ENCODE assay signal across 19 cellular contexts in the genomic region with DNA sequence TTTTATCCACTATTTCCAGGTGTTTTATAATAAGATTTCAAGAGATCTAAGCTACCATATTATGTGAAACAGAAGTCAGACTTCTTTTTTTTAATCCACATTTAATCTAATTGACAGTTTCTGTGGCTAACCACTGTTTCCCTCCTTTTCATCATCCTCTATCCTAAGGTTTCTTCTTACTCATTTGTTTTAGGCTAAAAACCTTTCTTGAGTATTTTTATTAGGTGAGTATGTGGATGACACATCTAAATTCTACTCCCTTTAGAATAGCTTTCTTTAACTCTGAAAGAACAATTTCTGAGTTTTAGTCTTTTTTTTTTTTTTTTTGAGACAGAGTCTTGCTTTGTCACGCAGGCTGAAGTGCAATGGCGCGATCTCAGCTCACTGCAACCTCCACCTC.
"Had no signal": no experiment of that assay in that cellular context is flagged by ENCODE, and none has a peak within 500 bp of the region (broad histone marks: within the 10 kb centered on the region; RNA-seq: fewer than 3 reads in every experiment).

No MANE protein-coding gene starts in this region.

- H2AFZ ChIP-seq: hepatocyte had no signal

- H3K9ac ChIP-seq: neural progenitor cell had no signal

- H3K79me2 ChIP-seq: hepatocyte had no signal

- H3K4me3 ChIP-seq: dorsolateral prefrontal cortex, hepatocyte, lung, neural progenitor cell, prostate gland, right atrium auricular region, thoracic aorta, tibial nerve, upper lobe of right lung, uterus had no signal

- DNase-seq: dorsolateral prefrontal cortex; effector CD4-positive, alpha-beta T cell; head of caudate nucleus; kidney; naive thymus-derived CD4-positive, alpha-beta T cell; stimulated activated CD4-positive, alpha-beta T cell treated with anti-CD3 and anti-CD28 coated beads, Interleukin-2, amount 100 ng/mL, for 24 hours; stimulated activated CD4-positive, alpha-beta T cell treated with anti-CD3 and anti-CD28 coated beads, Interleukin-4, amount 100 ng/mL, for 4 hours; stimulated activated naive CD8-positive, alpha-beta T cell treated with anti-CD3 and anti-CD28 coated beads, Interleukin-15, Interleukin-2, amounts not matched to agents 100 U/mL and 50 U/mL, for 24 hours; upper lobe of right lung; uterus had no signal

- H3K4me2 ChIP-seq: hepatocyte, neural progenitor cell had no signal

- ATAC-seq: left lobe of liver; naive thymus-derived CD4-positive, alpha-beta T cell; stimulated activated memory B cell treated with anti-CD40 and anti-IgM and Interleukin-4, amounts not matched to agents 10 μg/mL and 1 μg/mL and 100 μg/mL, for 72 hours; stimulated activated naive CD8-positive, alpha-beta T cell treated with anti-CD3 and anti-CD28 coated beads, Interleukin-15, Interleukin-2, amounts not matched to agents 100 U/mL and 50 U/mL, for 24 hours had no signal

- H3K4me1 ChIP-seq: prostate gland, right atrium auricular region, tibial nerve, upper lobe of right lung, uterus had no signal

- H3K36me3 ChIP-seq: neural progenitor cell, prostate gland, right atrium auricular region, thoracic aorta, tibial nerve, upper lobe of right lung, uterus had no signal

- H3K9me3 ChIP-seq: prostate gland, right atrium auricular region, thoracic aorta, tibial nerve, upper lobe of right lung, uterus had no signal

- H3K27me3 ChIP-seq: hepatocyte, neural progenitor cell, right atrium auricular region, tibial nerve, upper lobe of right lung, uterus had no signal

- H3K27ac ChIP-seq: dorsolateral prefrontal cortex, hepatocyte, prostate gland, right atrium auricular region, thoracic aorta, tibial nerve, upper lobe of right lung, uterus had no signal
